ENCODE assay signal across 32 cellular contexts in genomic region chr11:454043-454442, GRCh38. TPM values are rescaled to one million over a fixed set of nuclear protein-coding genes. Genes with fewer than 3 reads are reported as not detected.
"Had no signal": no experiment of that assay in that cellular context is flagged by ENCODE, and none has a peak within 500 bp of the region (broad histone marks: within the 10 kb centered on the region; RNA-seq: fewer than 3 reads in every experiment).

No MANE protein-coding gene starts in this region.

- H3K4me3 ChIP-seq: adrenal gland, body of pancreas, gastroesophageal sphincter, heart left ventricle, left lung, lung, mucosa of descending colon, pancreas, prostate gland, sigmoid colon, thyroid gland, upper lobe of right lung had no signal

- H3K27ac Mint-ChIP-seq: activated naive CD4-positive, alpha-beta T cell treated with anti-CD3 and anti-CD28 coated beads for 36 hours; nephron progenitor cell had no signal

- DNase-seq: activated CD4-positive, alpha-beta T cell treated with anti-CD3 and anti-CD28 coated beads for 36 hours; activated CD4-positive, alpha-beta T cell treated with anti-CD3 and anti-CD28 coated beads, Interleukin-2, amount 50 U/mL, for 48 hours; activated CD4-positive, CD25-positive, alpha-beta regulatory T cell; activated CD8-positive, alpha-beta memory T cell treated with anti-CD3 and anti-CD28 coated beads for 24 hours; activated effector memory CD4-positive, alpha-beta T cell treated with anti-CD3 and anti-CD28 coated beads, Interleukin-2, amount 50 U/mL, for 16 hours; activated naive CD4-positive, alpha-beta T cell treated with anti-CD3 and anti-CD28 coated beads for 36 hours; activated naive CD8-positive, alpha-beta T cell treated with anti-CD3 and anti-CD28 coated beads for 36 hours; adrenal gland; aorta; body of pancreas; cortex of kidney; effector memory CD8-positive, alpha-beta T cell; erythroblast; kidney glomerular epithelial cell; mesendoderm; mucosa of descending colon; nephron progenitor cell; retina; sigmoid colon; small intestine; stimulated activated CD4-positive, alpha-beta T cell treated with anti-CD3 and anti-CD28 coated beads, Interleukin-4, amount 100 ng/mL, for 24 hours; stimulated activated naive CD8-positive, alpha-beta T cell treated with anti-CD3 and anti-CD28 coated beads, Interleukin-15, amount 100 ng/mL, for 72 hours; thyroid gland; upper lobe of right lung had no signal

- ATAC-seq: activated CD4-positive, alpha-beta T cell treated with anti-CD3 and anti-CD28 coated beads for 36 hours; body of pancreas; effector memory CD8-positive, alpha-beta T cell; gastroesophageal sphincter; heart left ventricle; left lung; mucosa of descending colon; pancreas; stimulated activated effector memory CD8-positive, alpha-beta T cell treated with anti-CD3 and anti-CD28 coated beads, Interleukin-12 subunit alpha, Interleukin-12 subunit beta, amount 100 ng/mL, for 72 hours; stimulated activated naive CD8-positive, alpha-beta T cell treated with anti-CD3 and anti-CD28 coated beads, Interleukin-15, amount 100 ng/mL, for 72 hours; upper lobe of right lung had no signal

- H3K27me3 Mint-ChIP-seq: activated CD4-positive, alpha-beta T cell treated with anti-CD3 and anti-CD28 coated beads for 36 hours; activated naive CD8-positive, alpha-beta T cell treated with anti-CD3 and anti-CD28 coated beads for 36 hours; effector memory CD8-positive, alpha-beta T cell; stimulated activated naive CD8-positive, alpha-beta T cell treated with anti-CD3 and anti-CD28 coated beads, Interleukin-15, amount 100 ng/mL, for 72 hours had no signal

- H3K27ac ChIP-seq: adrenal gland, body of pancreas, gastroesophageal sphincter, left lung, pancreas, prostate gland, sigmoid colon, thyroid gland, upper lobe of right lung had no signal

- H3K27me3 ChIP-seq: adrenal gland, body of pancreas, gastroesophageal sphincter, heart left ventricle, left lung, pancreas, sigmoid colon, thyroid gland, upper lobe of right lung had no signal

- H3K4me3 Mint-ChIP-seq: activated CD4-positive, alpha-beta T cell treated with anti-CD3 and anti-CD28 coated beads for 36 hours; activated naive CD4-positive, alpha-beta T cell treated with anti-CD3 and anti-CD28 coated beads for 36 hours; activated naive CD8-positive, alpha-beta T cell treated with anti-CD3 and anti-CD28 coated beads for 36 hours; effector memory CD8-positive, alpha-beta T cell; nephron progenitor cell; stimulated activated effector memory CD8-positive, alpha-beta T cell treated with anti-CD3 and anti-CD28 coated beads, Interleukin-12 subunit alpha, Interleukin-12 subunit beta, amount 100 ng/mL, for 72 hours; stimulated activated naive CD8-positive, alpha-beta T cell treated with anti-CD3 and anti-CD28 coated beads, Interleukin-15, amount 100 ng/mL, for 72 hours had no signal

- H3K9me3 ChIP-seq: adrenal gland, body of pancreas, gastroesophageal sphincter, heart left ventricle, left lung, mucosa of descending colon, pancreas, prostate gland, sigmoid colon, thyroid gland, upper lobe of right lung had no signal

- H3K36me3 ChIP-seq: pancreas, prostate gland, thyroid gland had no signal

- H3K9me3 Mint-ChIP-seq: activated naive CD4-positive, alpha-beta T cell treated with anti-CD3 and anti-CD28 coated beads for 36 hours; activated naive CD8-positive, alpha-beta T cell treated with anti-CD3 and anti-CD28 coated beads for 36 hours; effector memory CD8-positive, alpha-beta T cell; nephron progenitor cell; stimulated activated effector memory CD8-positive, alpha-beta T cell treated with anti-CD3 and anti-CD28 coated beads, Interleukin-12 subunit alpha, Interleukin-12 subunit beta, amount 100 ng/mL, for 72 hours; stimulated activated naive CD8-positive, alpha-beta T cell treated with anti-CD3 and anti-CD28 coated beads, Interleukin-15, amount 100 ng/mL, for 72 hours had no signal

RNA-seq across cellular contexts. Expression of gene ANO9, which starts 12.2 kb away (rescaled TPM):
- total RNA-seq: chondrocyte had no signal
